ENCODE assay signal across 18 cellular contexts in genomic region chr9:130842547-130842946, GRCh38. TPM values are rescaled to one million over a fixed set of nuclear protein-coding genes. Genes with fewer than 3 reads are reported as not detected.
DNase-seq lines count a peak whose midpoint lies in the region; ATAC-seq and TF ChIP-seq lines count a peak whose summit lies in the region.
"Had no signal": no experiment of that assay in that cellular context is flagged by ENCODE, and none has a peak within 500 bp of the region (broad histone marks: within the 10 kb centered on the region; RNA-seq: fewer than 3 reads in every experiment).

No MANE protein-coding gene starts in this region.

- DNase-seq in left ventricle myocardium inferior (no peak), left cardiac atrium (no peak), glutamatergic neuron (no peak), prostate gland (ENCODE audit: low spot score) (no peak), NCI-H226 (no peak), HCEC 1CT (no peak), activated gamma-delta T cell (lab: John Stamatoyannopoulos, UW) (no peak)
- DNase-seq: ACHN; activated CD4-positive, alpha-beta T cell treated with anti-CD3 and anti-CD28 coated beads, Interleukin-2, amount 50 U/mL, for 1 hour; activated T-cell treated with anti-CD3 and anti-CD28 coated beads, Interleukin-2, amount 50 U/mL, for 48 hours; CD8-positive, alpha-beta T cell; stimulated activated CD4-positive, alpha-beta T cell treated with anti-CD3 and anti-CD28 coated beads, Interleukin-15, amount 100 ng/mL, for 24 hours; upper lobe of left lung had no signal

- no peaks in the 10 kb centered on the region for H3K36me3 Mint-ChIP-seq in glutamatergic neuron (ENCODE audit: unreplicated experiment)
- H3K36me3 Mint-ChIP-seq: CD8-positive, alpha-beta T cell had no signal

- peak overlapping the region; percentile 83 for H3K27ac Mint-ChIP-seq in glutamatergic neuron (ENCODE audit: unreplicated experiment)
- H3K27ac Mint-ChIP-seq: CD8-positive, alpha-beta T cell; T-helper 2 cell treated with Interferon-gamma antibody and Interleukin-4, amounts not matched to agents 5 μg/mL and 100 μg/mL, for 36 hours had no signal

- peaks cover 3% of the 10 kb centered on the region for H3K27me3 Mint-ChIP-seq in glutamatergic neuron (ENCODE audit: unreplicated experiment)

- TF ChIP-seq CTCF in left ventricle myocardium inferior (IDR thresholded peaks at IDR 0.05; ENCODE audit: borderline replicate concordance) (no peak), glutamatergic neuron (IDR thresholded peaks at IDR 0.05; ENCODE audit: partially characterized antibody, unreplicated experiment) (no peak), prostate gland (IDR thresholded peaks at IDR 0.05) (no peak)

- intact Hi-C loops in left ventricle myocardium inferior (cut with micrococcal nuclease), result no loop called here
- intact Hi-C loops in left cardiac atrium (cut with DNase I), result no loop called here
- intact Hi-C loops in prostate gland (cut with DNase I), result no loop called here

- H3K36me3 ChIP-seq in left ventricle myocardium inferior (no peaks in the 10 kb centered on the region), prostate gland (no peaks in the 10 kb centered on the region)
- H3K36me3 ChIP-seq: upper lobe of left lung had no signal

- no peaks in the 10 kb centered on the region for H3K9me3 Mint-ChIP-seq in glutamatergic neuron (ENCODE audit: unreplicated experiment)
- H3K9me3 Mint-ChIP-seq: CD8-positive, alpha-beta T cell; T-helper 2 cell treated with Interferon-gamma antibody and Interleukin-4, amounts not matched to agents 5 μg/mL and 100 μg/mL, for 36 hours had no signal

- WGBS in prostate gland, result 22% methylated on average over 4 of the region's 4 CpGs

- TF ChIP-seq POLR2A in prostate gland (IDR thresholded peaks at IDR 0.05), result no peak

- H3K9me3 ChIP-seq in left ventricle myocardium inferior (replicated peaks) (no peaks in the 10 kb centered on the region), prostate gland (no peaks in the 10 kb centered on the region)
- H3K9me3 ChIP-seq: upper lobe of left lung had no signal

- no peaks in the 10 kb centered on the region for H3K27me3 ChIP-seq in left ventricle myocardium inferior (ENCODE audit: low read depth)
- H3K27me3 ChIP-seq in prostate gland (replicated peaks; ENCODE audit: insufficient read depth), result no peaks in the 10 kb centered on the region
- H3K27me3 ChIP-seq: upper lobe of left lung had no signal

- peak overlapping the region; percentile 96 for H3K27ac ChIP-seq in left ventricle myocardium inferior (replicated peaks)
- peak overlapping the region; percentile 5 to 41 for H3K27ac ChIP-seq in prostate gland

- H3K4me1 ChIP-seq in left ventricle myocardium inferior, result peaks cover 100% of the 10 kb centered on the region
- peaks cover 18% of the 10 kb centered on the region for H3K4me1 ChIP-seq in prostate gland (replicated peaks)

- no peak for ATAC-seq in left cardiac atrium
- ATAC-seq in GM21528 (IDR thresholded peaks at IDR 0.05; ENCODE audit: low FRiP score, unreplicated experiment), result no peak
- ATAC-seq: CD8-positive, alpha-beta T cell; esophagus mucosa had no signal

- H3K4me3 ChIP-seq in left ventricle myocardium inferior, result no peak overlapping the region
- H3K4me3 ChIP-seq in prostate gland, result no peak overlapping the region
- H3K4me3 ChIP-seq: upper lobe of left lung had no signal

- peak overlapping the region; percentile 66 for H3K4me3 Mint-ChIP-seq in glutamatergic neuron (ENCODE audit: unreplicated experiment)
- H3K4me3 Mint-ChIP-seq: CD8-positive, alpha-beta T cell; T-helper 2 cell treated with Interferon-gamma antibody and Interleukin-4, amounts not matched to agents 5 μg/mL and 100 μg/mL, for 36 hours had no signal

- peaks cover 70% of the 10 kb centered on the region for H3K4me1 Mint-ChIP-seq in glutamatergic neuron (ENCODE audit: low read depth, unreplicated experiment)

RNA-seq across cellular contexts. Expression of gene ABL1, which starts 7.5 kb away (rescaled TPM):
- total RNA-seq in left ventricle myocardium inferior (30.7 TPM), left cardiac atrium (10 to 100 TPM; 40.8 to 55.4 TPM), glutamatergic neuron (ENCODE audit: unreplicated experiment) (118 TPM), prostate gland (10 to 100 TPM; 48.2 to 73.4 TPM)

RNA-seq across cellular contexts. Expression of gene QRFP, which starts 54.1 kb away (rescaled TPM):
- total RNA-seq in left ventricle myocardium inferior (not detected), left cardiac atrium (not detected), glutamatergic neuron (ENCODE audit: unreplicated experiment) (not detected), prostate gland (1 to 10 TPM in 1 of 2 donors, not detected in 1; 1.0 TPM)
- total RNA-seq: CD8-positive, alpha-beta T cell; esophagus mucosa; lower leg skin; osteocyte; upper lobe of left lung had no signal
